8 cellular contexts compared by ENCODE assay signal in the genomic region with DNA sequence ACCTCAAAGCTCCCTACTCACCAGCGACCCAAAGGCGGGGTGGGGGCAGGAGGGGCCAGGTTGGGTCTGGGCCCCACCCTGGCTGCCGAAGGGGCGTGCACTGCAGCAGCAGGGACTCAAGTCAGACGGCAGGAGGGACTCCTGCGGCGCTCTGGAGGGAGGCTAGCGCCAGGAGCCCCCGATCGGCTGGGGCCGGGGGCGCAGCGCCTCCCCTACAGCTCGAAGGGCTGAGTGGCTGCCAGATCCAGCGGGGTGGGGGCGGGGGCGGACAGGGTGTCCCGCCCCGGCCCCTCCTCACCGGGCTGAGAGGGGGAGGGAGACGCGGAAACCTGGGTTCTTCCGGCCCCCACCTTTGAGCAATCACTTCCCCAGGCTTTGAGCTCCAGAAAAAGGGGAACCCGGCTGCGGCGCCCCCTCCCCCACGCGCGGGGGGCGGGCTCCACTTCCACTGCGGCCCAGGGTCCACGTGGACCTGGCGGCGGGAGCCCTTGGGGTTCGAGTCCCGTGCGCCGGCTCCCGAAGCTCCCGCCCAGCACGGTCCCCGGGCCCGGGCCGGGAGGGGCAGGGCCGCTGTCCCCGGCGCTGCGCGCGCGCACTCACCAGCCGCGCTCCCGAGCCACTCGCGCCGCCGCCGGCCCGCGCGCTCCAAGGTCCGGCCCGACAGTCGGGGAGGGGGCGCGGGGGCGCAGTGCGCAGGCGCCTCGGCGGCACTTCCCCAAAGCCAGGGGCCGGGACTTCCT. TPM values are rescaled to one million over a fixed set of nuclear protein-coding genes. Genes with fewer than 3 reads are reported as not detected.
A peak's percentile ranks its signal among the peaks of the same experiment; 100 is the strongest.
DNase-seq lines count a peak whose midpoint lies in the region; ATAC-seq and TF ChIP-seq lines count a peak whose summit lies in the region.

A gene with protein sequence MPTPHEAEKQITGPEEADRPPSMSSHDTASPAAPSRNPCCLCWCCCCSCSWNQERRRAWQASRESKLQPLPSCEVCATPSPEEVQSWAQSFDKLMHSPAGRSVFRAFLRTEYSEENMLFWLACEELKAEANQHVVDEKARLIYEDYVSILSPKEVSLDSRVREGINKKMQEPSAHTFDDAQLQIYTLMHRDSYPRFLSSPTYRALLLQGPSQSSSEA (minus strand): TSS at position 246 of the 740 bp plus-strand sequence. CDS start 2,632 bp downstream, outside the sequence.

- peaks cover 31% of the 10 kb centered on the region for H3K27me3 Mint-ChIP-seq in neural crest cell (ENCODE audit: low read depth)

- H3K27me3 ChIP-seq in HL-60 (ENCODE audit: insufficient read depth, poor library complexity, severe bottlenecking) (no peaks in the 10 kb centered on the region), foreskin keratinocyte (peaks cover 30% of the 10 kb centered on the region), tibial artery (peaks cover 0 to 12% of the 10 kb centered on the region in 2 donors)

- peaks cover 0 to 10% (median 7%) of the 10 kb centered on the region in 3 donors for H3K36me3 ChIP-seq in tibial artery

- H3K9me3 ChIP-seq in tibial artery = no peaks in the 10 kb centered on the region

- H3K4me3 ChIP-seq in HL-60 (replicated peaks; ENCODE audit: insufficient read depth, low read length) (peak within 1 kb of the TSS; percentile 83), tibial artery (peak within 1 kb of the TSS; percentile 65 to 68)

- H3K9me3 Mint-ChIP-seq in neural crest cell = no peaks in the 10 kb centered on the region

- TF ChIP-seq CTCF in HL-60 (IDR thresholded peaks at IDR 0.05; ENCODE audit: insufficient read depth, low read length) (no peak), foreskin keratinocyte (conservative IDR thresholded peaks at IDR 0.05) (no peak), neural crest cell (conservative IDR thresholded peaks at IDR 0.05) (no peak), tibial artery (IDR thresholded peaks at IDR 0.05) (no peak)

- intact Hi-C loops in tibial artery (cut with DNase I; ENCODE audit: low total_unique reads) = no loop called here

- H3K4me3 Mint-ChIP-seq in neural crest cell = peak within 1 kb of the TSS; percentile 92

- DNase-seq in Ammon's horn (ENCODE audit: low spot score) (peak; percentile 67), HL-60 (ENCODE audit: low read depth in 1 of 2, low spot score in 1 of 2) (peak; percentile 94 to 97), SIG-M5 (lab: John Stamatoyannopoulos, UW) (peak; percentile 78), foreskin keratinocyte (no peak), neural crest cell (ENCODE audit: low read depth, low spot score) (peak; percentile 60), tibial artery (peak; percentile 73 to 84)
- DNase-seq in activated gamma-delta T cell treated with anti-CD3 and anti-CD28 coated beads, Interleukin-2, amount 50 U/mL, for 16 hours (ENCODE audit: low read depth) = peak; percentile 41

- peaks cover 4% of the 10 kb centered on the region for H3K4me1 ChIP-seq in foreskin keratinocyte
- H3K4me1 ChIP-seq in tibial artery = peaks cover 0 to 61% (median 46%) of the 10 kb centered on the region in 4 donors

- H3K36me3 Mint-ChIP-seq in neural crest cell (ENCODE audit: low read depth) = no peaks in the 10 kb centered on the region

- H3K27ac ChIP-seq in HL-60 (replicated peaks) (peak within 1 kb of the TSS; percentile 97), foreskin keratinocyte (peak within 1 kb of the TSS; percentile 46), tibial artery (peak within 1 kb of the TSS; percentile 69 to 80)

- ATAC-seq in GM19023 (IDR thresholded peaks at IDR 0.05; ENCODE audit: unreplicated experiment) = peak; percentile 46
- ATAC-seq in foreskin keratinocyte = peak; percentile 14

- peaks cover 30% of the 10 kb centered on the region for H3K4me1 Mint-ChIP-seq in neural crest cell

- H3K27ac Mint-ChIP-seq in neural crest cell (ENCODE audit: unreplicated experiment) = no peak within 1 kb of the TSS

RNA-seq across cellular contexts. Expression of the gene that starts here (rescaled TPM):
- 23.7 and 23.8 TPM in 2 replicates for total RNA-seq in foreskin keratinocyte
- 26.1 and 26.3 TPM in 2 replicates for polyA plus RNA-seq in foreskin keratinocyte
- 11.1 and 11.7 TPM in 2 replicates for total RNA-seq in neural crest cell

Comparison
In these comparisons a context has a peak if more than half of its experiments do, and no peak if none do; other contexts are left out.
1. DNase-seq: peak in Ammon's horn (single experiment), HL-60 (2 of 2), SIG-M5 (single experiment), activated gamma-delta T cell treated with anti-CD3 and anti-CD28 coated beads, Interleukin-2, amount 50 U/mL, for 16 hours (single experiment), neural crest cell (single experiment) and tibial artery (2 of 2); none in foreskin keratinocyte (0 of 2).
2. H3K27ac ChIP-seq: peak in every context shown above with its lines; median percentile 97 in HL-60; 74 in tibial artery; 46 in foreskin keratinocyte.